ENCODE assay signal across 1 cellular context in the genomic region with DNA sequence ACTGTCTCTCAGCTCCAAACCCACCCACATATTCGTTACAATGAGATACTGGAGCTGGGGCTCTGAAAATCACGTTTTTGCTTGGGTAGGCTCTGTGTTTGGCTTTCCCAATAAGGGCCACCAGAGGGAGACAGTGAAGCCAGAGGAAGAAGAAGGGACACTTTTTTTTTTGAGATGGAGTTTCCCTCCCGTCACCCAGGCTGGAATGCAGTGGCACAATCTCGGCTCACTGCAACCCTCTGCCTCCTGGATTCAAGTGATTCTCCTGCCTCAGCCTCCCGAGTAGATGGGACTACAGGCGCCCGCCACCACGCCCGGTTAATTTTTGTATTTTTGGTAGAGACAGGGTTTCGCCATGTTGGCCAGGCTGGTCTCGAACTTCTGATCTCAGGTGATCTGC.
TF ChIP-seq lines count a peak whose summit lies in the region.

No MANE protein-coding gene starts in this region.

TF ChIP-seq in HCT116, 20 proteins besides CTCF, POLR2A, EP300 and RAD21:
- TF ChIP-seq, protein P1, sequence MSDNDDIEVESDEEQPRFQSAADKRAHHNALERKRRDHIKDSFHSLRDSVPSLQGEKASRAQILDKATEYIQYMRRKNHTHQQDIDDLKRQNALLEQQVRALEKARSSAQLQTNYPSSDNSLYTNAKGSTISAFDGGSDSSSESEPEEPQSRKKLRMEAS (IDR thresholded peaks at IDR 0.05) = 0 out of 2 replicates have a peak, but pooled peaks have one; percentile 15
- peak; percentile 53; the same call in 1 of the 2 replicates for TF ChIP-seq CBX3 (IDR thresholded peaks at IDR 0.05; ENCODE audit: low read depth)
- peak; percentile 28 for TF ChIP-seq YY1 (IDR thresholded peaks at IDR 0.05; ENCODE audit: extremely low read depth, insufficient replicate concordance, low read depth, low read length)
